Comparison of ENCODE assay signal across 16 cellular contexts in the genomic region with DNA sequence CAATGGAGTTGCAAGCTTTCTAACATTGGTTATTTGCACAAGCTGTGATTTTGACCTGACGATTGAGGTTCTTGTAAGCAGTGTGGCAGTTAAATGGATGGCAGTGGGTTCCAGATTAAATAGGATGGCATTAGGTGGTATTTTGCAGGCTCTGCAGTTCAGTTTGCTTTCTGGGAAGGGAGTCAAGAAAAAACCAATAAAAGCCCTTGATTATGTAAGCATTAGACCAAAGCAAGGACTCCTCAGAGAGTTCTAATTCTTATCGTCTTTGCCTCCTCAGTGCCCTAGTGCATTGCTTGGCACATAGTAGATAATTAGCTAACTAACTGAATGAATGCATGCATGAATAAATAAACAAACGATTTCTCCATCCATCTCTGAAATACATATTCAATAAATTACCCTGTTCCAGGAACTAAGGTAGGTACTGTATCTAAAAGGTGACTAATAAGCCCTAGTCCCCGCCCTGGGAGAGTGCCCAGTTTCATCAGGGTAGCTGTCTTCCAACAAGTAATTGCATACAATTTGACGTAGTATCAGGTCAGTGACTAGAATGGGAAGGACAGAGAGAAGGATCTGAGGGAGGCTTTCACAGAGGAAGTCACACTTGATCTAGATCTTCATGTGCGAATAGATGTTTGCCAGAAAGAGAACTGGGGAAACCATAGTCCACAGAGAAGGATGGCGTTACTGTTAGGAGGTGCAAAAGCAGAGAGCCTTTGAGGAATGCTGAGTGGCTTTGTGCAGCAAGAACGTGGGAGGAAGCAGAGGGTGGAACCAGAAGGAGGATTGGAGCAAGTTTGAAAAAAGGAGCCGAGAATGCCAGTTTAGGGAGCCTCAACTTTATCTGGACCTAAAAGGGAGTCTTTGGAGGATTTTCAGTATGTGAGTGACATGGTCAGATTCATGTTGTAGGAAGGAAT.
DNase-seq lines count a peak whose midpoint lies in the region; ATAC-seq and TF ChIP-seq lines count a peak whose summit lies in the region.
"Had no signal": no experiment of that assay in that cellular context is flagged by ENCODE, and none has a peak within 500 bp of the region (broad histone marks: within the 10 kb centered on the region; RNA-seq: fewer than 3 reads in every experiment).

No MANE protein-coding gene starts in this region.

- H3K4me3 ChIP-seq in breast epithelium, result no peak overlapping the region
- no peak overlapping the region for H3K4me3 ChIP-seq in foreskin fibroblast (ENCODE audit: low read depth in 1 of 2, low read length in 2 of 2)
- H3K4me3 ChIP-seq: coronary artery, thyroid gland had no signal

- peaks cover 11% of the 10 kb centered on the region for H3K27me3 Mint-ChIP-seq in MCF 10A (ENCODE audit: insufficient read depth, unreplicated experiment)
- peaks cover 10% of the 10 kb centered on the region for H3K27me3 Mint-ChIP-seq in activated CD4-positive, alpha-beta memory T cell treated with anti-CD3 and anti-CD28 coated beads, Interleukin-2, amount 10 ng/mL, durations not matched to agents 7 days and 5 days
- peaks cover 27 to 31% of the 10 kb centered on the region in 2 donors for H3K27me3 Mint-ChIP-seq in stimulated activated naive B cell treated with anti-CD40 and anti-IgM and Interleukin-4, amounts not matched to agents 10 μg/mL and 1 μg/mL and 100 μg/mL, for 72 hours
- H3K27me3 Mint-ChIP-seq: activated T-cell treated with anti-CD3 and anti-CD28 coated beads, Interleukin-2, amount 50 U/mL, for 24 hours had no signal

- no peak for TF ChIP-seq CTCF in MCF 10A (IDR thresholded peaks at IDR 0.05; ENCODE audit: unreplicated experiment)
- TF ChIP-seq CTCF in breast epithelium (IDR thresholded peaks at IDR 0.05), result no peak
- TF ChIP-seq CTCF in foreskin fibroblast (IDR thresholded peaks at IDR 0.05; ENCODE audit: low read depth, low read length), result no peak

- H3K9me3 Mint-ChIP-seq in MCF 10A (ENCODE audit: unreplicated experiment), result no peaks in the 10 kb centered on the region
- no peaks in the 10 kb centered on the region for H3K9me3 Mint-ChIP-seq in activated CD4-positive, alpha-beta memory T cell treated with anti-CD3 and anti-CD28 coated beads, Interleukin-2, amount 10 ng/mL, durations not matched to agents 7 days and 5 days
- no peaks in the 10 kb centered on the region for H3K9me3 Mint-ChIP-seq in stimulated activated naive B cell treated with anti-CD40 and anti-IgM and Interleukin-4, amounts not matched to agents 10 μg/mL and 1 μg/mL and 100 μg/mL, for 72 hours
- H3K9me3 Mint-ChIP-seq: activated T-cell treated with anti-CD3 and anti-CD28 coated beads, Interleukin-2, amount 50 U/mL, for 24 hours had no signal

- POLR2A ChIA-PET in MCF 10A (lab: Yijun Ruan, JAX), result interaction anchor here (0.6 to 1.0 kb wide), 3 partner anchors 18 to 718 kb away, joined by 3 to 4 read pairs (median 3); no protein-coding TSS in a partner anchor
- POLR2A ChIA-PET in activated CD4-positive, alpha-beta memory T cell treated with anti-CD3 and anti-CD28 coated beads, Interleukin-2, amount 10 ng/mL, durations not matched to agents 7 days and 5 days (lab: Charles Lee), result interaction anchor here (0.9 kb wide), 1 partner anchor 16 kb away, joined by 3 read pairs; no protein-coding TSS in a partner anchor

- BruUV-seq in MCF 10A (replicated peaks; lab: Mats Ljungman, UMichigan), result no TSS peak

- DNase-seq in MCF 10A (ENCODE audit: unreplicated experiment) (peak; percentile 97), breast epithelium (ENCODE audit: low spot score in 2 of 2) (no peak), kidney tubule cell (ENCODE audit: low spot score) (peak; percentile 60), superior temporal gyrus (ENCODE audit: extremely low spot score) (peak; percentile 52), foreskin fibroblast (no peak)
- DNase-seq in activated CD4-positive, alpha-beta memory T cell treated with anti-CD3 and anti-CD28 coated beads, Interleukin-2, amount 10 ng/mL, durations not matched to agents 7 days and 5 days, result no peak
- no peak for DNase-seq in stimulated activated naive B cell treated with anti-CD40 and anti-IgM and Interleukin-4, amounts not matched to agents 10 μg/mL and 1 μg/mL and 100 μg/mL, for 72 hours
- DNase-seq: activated CD4-positive, alpha-beta T cell treated with anti-CD3 and anti-CD28 coated beads for 1 hour; activated T-cell treated with anti-CD3 and anti-CD28 coated beads, Interleukin-2, amount 50 U/mL, for 24 hours; amniotic stem cell; mesenchymal stem cell; thyroid gland had no signal

- TF ChIP-seq POLR2A in breast epithelium (IDR thresholded peaks at IDR 0.05), result no peak

- intact Hi-C loops in MCF 10A (cut with micrococcal nuclease), result no loop called here
- intact Hi-C loops in breast epithelium (cut with DNase I; ENCODE audit: low total_unique reads), result no loop called here

- H3K36me3 Mint-ChIP-seq in MCF 10A (ENCODE audit: insufficient read depth, unreplicated experiment), result no peaks in the 10 kb centered on the region
- no peaks in the 10 kb centered on the region for H3K36me3 Mint-ChIP-seq in activated CD4-positive, alpha-beta memory T cell treated with anti-CD3 and anti-CD28 coated beads, Interleukin-2, amount 10 ng/mL, durations not matched to agents 7 days and 5 days (ENCODE audit: low read depth)
- H3K36me3 Mint-ChIP-seq in stimulated activated naive B cell treated with anti-CD40 and anti-IgM and Interleukin-4, amounts not matched to agents 10 μg/mL and 1 μg/mL and 100 μg/mL, for 72 hours, result no peaks in the 10 kb centered on the region

- peak overlapping the region; percentile 4 for H3K27ac Mint-ChIP-seq in MCF 10A (ENCODE audit: low read depth, unreplicated experiment)
- H3K27ac Mint-ChIP-seq in activated CD4-positive, alpha-beta memory T cell treated with anti-CD3 and anti-CD28 coated beads, Interleukin-2, amount 10 ng/mL, durations not matched to agents 7 days and 5 days, result peak overlapping the region; percentile 8
- no peak overlapping the region for H3K27ac Mint-ChIP-seq in stimulated activated naive B cell treated with anti-CD40 and anti-IgM and Interleukin-4, amounts not matched to agents 10 μg/mL and 1 μg/mL and 100 μg/mL, for 72 hours
- H3K27ac Mint-ChIP-seq: activated T-cell treated with anti-CD3 and anti-CD28 coated beads, Interleukin-2, amount 50 U/mL, for 24 hours had no signal

- CTCF ChIA-PET in MCF 10A (lab: Yijun Ruan, JAX), result interaction anchor here (0.6 to 7.6 kb wide), 5 partner anchors 17 to 50 kb away, joined by 3 to 63 read pairs (median 4); no protein-coding TSS in a partner anchor
- CTCF ChIA-PET in activated CD4-positive, alpha-beta memory T cell treated with anti-CD3 and anti-CD28 coated beads, Interleukin-2, amount 10 ng/mL, durations not matched to agents 7 days and 5 days (lab: Charles Lee), result interaction anchor here (1.1 to 1.6 kb wide), 3 partner anchors 11 to 49 kb away, joined by 3 to 4 read pairs (median 4); no protein-coding TSS in a partner anchor

- no peaks in the 10 kb centered on the region for H3K9me3 ChIP-seq in breast epithelium
- H3K9me3 ChIP-seq: thyroid gland had no signal

- peaks cover 35% of the 10 kb centered on the region for H3K4me1 Mint-ChIP-seq in MCF 10A (ENCODE audit: insufficient read depth, unreplicated experiment)
- H3K4me1 Mint-ChIP-seq in activated CD4-positive, alpha-beta memory T cell treated with anti-CD3 and anti-CD28 coated beads, Interleukin-2, amount 10 ng/mL, durations not matched to agents 7 days and 5 days, result peaks cover 25% of the 10 kb centered on the region
- peaks cover 4 to 5% of the 10 kb centered on the region in 2 donors for H3K4me1 Mint-ChIP-seq in stimulated activated naive B cell treated with anti-CD40 and anti-IgM and Interleukin-4, amounts not matched to agents 10 μg/mL and 1 μg/mL and 100 μg/mL, for 72 hours

- no peaks in the 10 kb centered on the region for H3K27me3 ChIP-seq in breast epithelium
- H3K27me3 ChIP-seq: thyroid gland had no signal

- H3K36me3 ChIP-seq in breast epithelium, result no peaks in the 10 kb centered on the region
- H3K36me3 ChIP-seq: thyroid gland had no signal

- H3K27ac ChIP-seq in breast epithelium, result no peak overlapping the region
- H3K27ac ChIP-seq: coronary artery, HL-60, parathyroid adenoma, thyroid gland had no signal

- no peaks in the 10 kb centered on the region for H3K4me1 ChIP-seq in breast epithelium
- H3K4me1 ChIP-seq: thyroid gland had no signal

- ATAC-seq in GM19467 (IDR thresholded peaks at IDR 0.05; ENCODE audit: unreplicated experiment), result no peak
- no peak for ATAC-seq in stimulated activated naive B cell treated with anti-CD40 and anti-IgM and Interleukin-4, amounts not matched to agents 10 μg/mL and 1 μg/mL and 100 μg/mL, for 72 hours (replicated peaks)

- no peak overlapping the region for H3K4me3 Mint-ChIP-seq in MCF 10A (ENCODE audit: unreplicated experiment)
- no peak overlapping the region for H3K4me3 Mint-ChIP-seq in activated CD4-positive, alpha-beta memory T cell treated with anti-CD3 and anti-CD28 coated beads, Interleukin-2, amount 10 ng/mL, durations not matched to agents 7 days and 5 days
- H3K4me3 Mint-ChIP-seq in stimulated activated naive B cell treated with anti-CD40 and anti-IgM and Interleukin-4, amounts not matched to agents 10 μg/mL and 1 μg/mL and 100 μg/mL, for 72 hours, result no peak overlapping the region
- H3K4me3 Mint-ChIP-seq: activated T-cell treated with anti-CD3 and anti-CD28 coated beads, Interleukin-2, amount 50 U/mL, for 24 hours had no signal

Comparison
In these comparisons a context has a peak if more than half of its experiments do, and no peak if none do; other contexts are left out.
1. DNase-seq: peak in MCF 10A (single experiment), kidney tubule cell (single experiment) and superior temporal gyrus (single experiment); none in breast epithelium (0 of 2), activated CD4-positive, alpha-beta memory T cell treated with anti-CD3 and anti-CD28 coated beads, Interleukin-2, amount 10 ng/mL, durations not matched to agents 7 days and 5 days (single experiment), foreskin fibroblast (0 of 2) and stimulated activated naive B cell treated with anti-CD40 and anti-IgM and Interleukin-4, amounts not matched to agents 10 μg/mL and 1 μg/mL and 100 μg/mL, for 72 hours (single experiment).